Comparison of ENCODE assay signal across 35 cellular contexts in the genomic region with DNA sequence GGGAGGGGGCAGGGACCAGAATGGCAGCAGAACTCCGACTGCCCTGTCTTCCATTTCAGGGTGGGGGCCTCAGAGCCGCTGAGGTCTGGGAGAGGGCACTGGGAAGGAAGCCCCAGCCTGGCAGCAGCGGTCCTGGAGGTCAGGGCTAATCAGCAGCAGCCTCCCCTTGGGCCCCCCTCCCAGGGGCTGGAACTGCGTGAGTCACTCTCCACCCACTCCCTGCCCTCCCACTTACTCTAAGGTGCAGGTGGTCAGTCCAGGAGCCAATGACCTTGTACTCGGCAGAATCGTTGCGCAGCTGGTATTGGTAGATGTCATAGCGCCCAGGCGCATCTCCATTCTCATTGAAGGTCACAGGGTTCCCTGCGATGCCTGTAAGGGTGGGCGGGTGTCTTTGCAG.
"Had no signal": no experiment of that assay in that cellular context is flagged by ENCODE, and none has a peak within 500 bp of the region (broad histone marks: within the 10 kb centered on the region; RNA-seq: fewer than 3 reads in every experiment).

No MANE protein-coding gene starts in this region.

- DNase-seq: Kasumi-1, MG63, MM.1S, MV-4-11, NCI-H1048, NCI-H1092, NCI-H1092 treated with DMSO at 0.1 percent for 48 hours, NCI-H1105, NCI-H1105 treated with DMSO at 0.1 percent for 48 hours, NCI-H1417, NCI-H1417 treated with DMSO at 0.1 percent for 48 hours, NCI-H1436, NCI-H1436 treated with DMSO at 0.1 percent for 48 hours, NCI-H146, NCI-H1694, NCI-H1694 treated with DMSO at 0.1 percent for 48 hours, NCI-H187, NCI-H187 treated with DMSO at 0.1 percent for 48 hours, NCI-H1930, NCI-H2029, NCI-H2029 treated with DMSO at 0.1 percent for 48 hours, NCI-H2081, NCI-H2081 treated with DMSO at 0.1 percent for 48 hours, NCI-H2107, NCI-H2171, NCI-H2171 treated with DMSO at 0.1 percent for 48 hours, NCI-H2227 treated with DMSO at 0.1 percent for 48 hours, NCI-H226, NCI-H345, NCI-H446, NCI-H446 treated with DMSO at 0.1 percent for 48 hours, NCI-H510A, NCI-H510A treated with DMSO at 0.1 percent for 48 hours, NCI-H524, NCI-H524 treated with DMSO at 0.1 percent for 48 hours had no signal

- H3K27me3 ChIP-seq: MG63 had no signal

- H3K4me3 ChIP-seq: MG63 had no signal

- H3K36me3 ChIP-seq: MG63 had no signal

- H3K9me3 ChIP-seq: MG63 had no signal
